Comparison of ENCODE assay signal across 18 cellular contexts in genomic region chr2:180742809-180743208, GRCh38.
DNase-seq lines count a peak whose midpoint lies in the region; ATAC-seq, FAIRE-seq and TF ChIP-seq lines count a peak whose summit lies in the region.
"Had no signal": no experiment of that assay in that cellular context is flagged by ENCODE, and none has a peak within 500 bp of the region (broad histone marks: within the 10 kb centered on the region; RNA-seq: fewer than 3 reads in every experiment).

No MANE protein-coding gene starts in this region.

- 59 to 60% methylated on average over 4 of the region's 4 CpGs for WGBS in thyroid gland, 2 donors

- intact Hi-C loops in thyroid gland (cut with DNase I) = no loop called here

- H3K4me1 ChIP-seq in thyroid gland = no peaks in the 10 kb centered on the region
- H3K4me1 ChIP-seq: BLaER1 treated with 17β-estradiol and CSF1 and Interleukin-3, amounts not matched to agents 10 nM and 100 nM had no signal

- H3K9me3 ChIP-seq in thyroid gland = no peaks in the 10 kb centered on the region
- H3K9me3 ChIP-seq: BLaER1 treated with 17β-estradiol and CSF1 and Interleukin-3, amounts not matched to agents 10 nM and 100 nM; MG63 had no signal

- TF ChIP-seq CTCF in thyroid gland (IDR thresholded peaks at IDR 0.05) = no peak

- H3K36me3 ChIP-seq in thyroid gland = no peaks in the 10 kb centered on the region
- H3K36me3 ChIP-seq: BLaER1 treated with 17β-estradiol and CSF1 and Interleukin-3, amounts not matched to agents 10 nM and 100 nM; cardiac muscle cell; MG63 had no signal

- H3K27me3 ChIP-seq in thyroid gland = no peaks in the 10 kb centered on the region
- H3K27me3 ChIP-seq: BLaER1 treated with 17β-estradiol and CSF1 and Interleukin-3, amounts not matched to agents 10 nM and 100 nM; cardiac muscle cell; MG63 had no signal

- DNase-seq in ELR (ENCODE audit: low read depth) = peak; percentile 73
- peak; percentile 16 for DNase-seq in RCC 7860 (ENCODE audit: low spot score)
- peak; percentile 40 for DNase-seq in epithelial cell of prostate (ENCODE audit: low read depth, low spot score)
- DNase-seq in skeletal muscle cell (ENCODE audit: low read depth) = peak; percentile 72
- no peak for DNase-seq in thyroid gland
- DNase-seq in SK-N-DZ (ENCODE audit: low spot score) = no peak
- DNase-seq: activated T-cell treated with anti-CD3 and anti-CD28 coated beads, Interleukin-2, amount 50 U/mL, for 1 hour; DMS79 treated with DMSO at 0.1 percent for 48 hours; left ventricle myocardium superior; MG63; NCI-H1930; NCI-H510A treated with DMSO at 0.1 percent for 48 hours; small intestine had no signal

- FAIRE-seq in RCC 7860 (lab: Jason Lieb, UNC) = no peak
- FAIRE-seq: small intestine, TTC549 had no signal

- TF ChIP-seq POLR2A in thyroid gland (IDR thresholded peaks at IDR 0.05) = no peak

- H3K4me3 ChIP-seq in skeletal muscle cell (ENCODE audit: low read depth, low read length) = no peak overlapping the region
- no peak overlapping the region for H3K4me3 ChIP-seq in thyroid gland (replicated peaks in 1 of 3)
- H3K4me3 ChIP-seq: BLaER1 treated with 17β-estradiol and CSF1 and Interleukin-3, amounts not matched to agents 10 nM and 100 nM; cardiac muscle cell; MG63 had no signal

- ATAC-seq in GM19455 (IDR thresholded peaks at IDR 0.05; ENCODE audit: unreplicated experiment) = no peak
- no peak for ATAC-seq in HG02763 (IDR thresholded peaks at IDR 0.05; ENCODE audit: unreplicated experiment)
- ATAC-seq: left ventricle myocardium superior had no signal

- peak overlapping the region; percentile 82 for H3K27ac ChIP-seq in epithelial cell of prostate
- no peak overlapping the region for H3K27ac ChIP-seq in thyroid gland
- H3K27ac ChIP-seq: BLaER1 treated with 17β-estradiol and CSF1 and Interleukin-3, amounts not matched to agents 10 nM and 100 nM; cardiac muscle cell had no signal

Comparison
In these comparisons a context has a peak if more than half of its experiments do, and no peak if none do; other contexts are left out.
1. DNase-seq: peak in ELR (single experiment), RCC 7860 (single experiment), epithelial cell of prostate (single experiment) and skeletal muscle cell (single experiment); none in thyroid gland (0 of 2) and SK-N-DZ (single experiment).